Comparison of ENCODE assay signal across 2 cellular contexts in the genomic region with DNA sequence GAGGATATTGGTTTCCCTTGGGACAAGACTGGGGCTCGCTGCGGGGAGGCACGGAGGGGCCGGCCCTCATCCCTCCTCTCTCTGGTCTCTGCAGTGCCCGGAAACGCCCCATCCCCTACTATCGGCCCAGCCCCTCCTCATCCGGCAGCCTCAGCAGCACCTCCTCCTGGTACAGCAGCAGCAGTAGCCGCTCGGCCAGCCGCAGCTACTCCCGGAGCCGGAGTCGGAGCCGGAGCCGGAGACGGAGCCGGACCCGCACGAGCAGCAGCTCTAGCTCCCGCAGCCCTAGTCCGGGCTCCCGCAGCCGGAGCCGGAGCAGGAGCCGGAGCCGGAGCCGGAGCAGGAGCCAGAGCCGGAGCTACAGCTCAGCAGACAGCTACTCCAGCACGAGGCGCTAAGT.
TF ChIP-seq lines count a peak whose summit lies in the region.

No MANE protein-coding gene starts in this region.

TF ChIP-seq in GM23338, 12 proteins besides CTCF, POLR2A, EP300 and RAD21 (continued from another document):
- TF ChIP-seq, protein P1, sequence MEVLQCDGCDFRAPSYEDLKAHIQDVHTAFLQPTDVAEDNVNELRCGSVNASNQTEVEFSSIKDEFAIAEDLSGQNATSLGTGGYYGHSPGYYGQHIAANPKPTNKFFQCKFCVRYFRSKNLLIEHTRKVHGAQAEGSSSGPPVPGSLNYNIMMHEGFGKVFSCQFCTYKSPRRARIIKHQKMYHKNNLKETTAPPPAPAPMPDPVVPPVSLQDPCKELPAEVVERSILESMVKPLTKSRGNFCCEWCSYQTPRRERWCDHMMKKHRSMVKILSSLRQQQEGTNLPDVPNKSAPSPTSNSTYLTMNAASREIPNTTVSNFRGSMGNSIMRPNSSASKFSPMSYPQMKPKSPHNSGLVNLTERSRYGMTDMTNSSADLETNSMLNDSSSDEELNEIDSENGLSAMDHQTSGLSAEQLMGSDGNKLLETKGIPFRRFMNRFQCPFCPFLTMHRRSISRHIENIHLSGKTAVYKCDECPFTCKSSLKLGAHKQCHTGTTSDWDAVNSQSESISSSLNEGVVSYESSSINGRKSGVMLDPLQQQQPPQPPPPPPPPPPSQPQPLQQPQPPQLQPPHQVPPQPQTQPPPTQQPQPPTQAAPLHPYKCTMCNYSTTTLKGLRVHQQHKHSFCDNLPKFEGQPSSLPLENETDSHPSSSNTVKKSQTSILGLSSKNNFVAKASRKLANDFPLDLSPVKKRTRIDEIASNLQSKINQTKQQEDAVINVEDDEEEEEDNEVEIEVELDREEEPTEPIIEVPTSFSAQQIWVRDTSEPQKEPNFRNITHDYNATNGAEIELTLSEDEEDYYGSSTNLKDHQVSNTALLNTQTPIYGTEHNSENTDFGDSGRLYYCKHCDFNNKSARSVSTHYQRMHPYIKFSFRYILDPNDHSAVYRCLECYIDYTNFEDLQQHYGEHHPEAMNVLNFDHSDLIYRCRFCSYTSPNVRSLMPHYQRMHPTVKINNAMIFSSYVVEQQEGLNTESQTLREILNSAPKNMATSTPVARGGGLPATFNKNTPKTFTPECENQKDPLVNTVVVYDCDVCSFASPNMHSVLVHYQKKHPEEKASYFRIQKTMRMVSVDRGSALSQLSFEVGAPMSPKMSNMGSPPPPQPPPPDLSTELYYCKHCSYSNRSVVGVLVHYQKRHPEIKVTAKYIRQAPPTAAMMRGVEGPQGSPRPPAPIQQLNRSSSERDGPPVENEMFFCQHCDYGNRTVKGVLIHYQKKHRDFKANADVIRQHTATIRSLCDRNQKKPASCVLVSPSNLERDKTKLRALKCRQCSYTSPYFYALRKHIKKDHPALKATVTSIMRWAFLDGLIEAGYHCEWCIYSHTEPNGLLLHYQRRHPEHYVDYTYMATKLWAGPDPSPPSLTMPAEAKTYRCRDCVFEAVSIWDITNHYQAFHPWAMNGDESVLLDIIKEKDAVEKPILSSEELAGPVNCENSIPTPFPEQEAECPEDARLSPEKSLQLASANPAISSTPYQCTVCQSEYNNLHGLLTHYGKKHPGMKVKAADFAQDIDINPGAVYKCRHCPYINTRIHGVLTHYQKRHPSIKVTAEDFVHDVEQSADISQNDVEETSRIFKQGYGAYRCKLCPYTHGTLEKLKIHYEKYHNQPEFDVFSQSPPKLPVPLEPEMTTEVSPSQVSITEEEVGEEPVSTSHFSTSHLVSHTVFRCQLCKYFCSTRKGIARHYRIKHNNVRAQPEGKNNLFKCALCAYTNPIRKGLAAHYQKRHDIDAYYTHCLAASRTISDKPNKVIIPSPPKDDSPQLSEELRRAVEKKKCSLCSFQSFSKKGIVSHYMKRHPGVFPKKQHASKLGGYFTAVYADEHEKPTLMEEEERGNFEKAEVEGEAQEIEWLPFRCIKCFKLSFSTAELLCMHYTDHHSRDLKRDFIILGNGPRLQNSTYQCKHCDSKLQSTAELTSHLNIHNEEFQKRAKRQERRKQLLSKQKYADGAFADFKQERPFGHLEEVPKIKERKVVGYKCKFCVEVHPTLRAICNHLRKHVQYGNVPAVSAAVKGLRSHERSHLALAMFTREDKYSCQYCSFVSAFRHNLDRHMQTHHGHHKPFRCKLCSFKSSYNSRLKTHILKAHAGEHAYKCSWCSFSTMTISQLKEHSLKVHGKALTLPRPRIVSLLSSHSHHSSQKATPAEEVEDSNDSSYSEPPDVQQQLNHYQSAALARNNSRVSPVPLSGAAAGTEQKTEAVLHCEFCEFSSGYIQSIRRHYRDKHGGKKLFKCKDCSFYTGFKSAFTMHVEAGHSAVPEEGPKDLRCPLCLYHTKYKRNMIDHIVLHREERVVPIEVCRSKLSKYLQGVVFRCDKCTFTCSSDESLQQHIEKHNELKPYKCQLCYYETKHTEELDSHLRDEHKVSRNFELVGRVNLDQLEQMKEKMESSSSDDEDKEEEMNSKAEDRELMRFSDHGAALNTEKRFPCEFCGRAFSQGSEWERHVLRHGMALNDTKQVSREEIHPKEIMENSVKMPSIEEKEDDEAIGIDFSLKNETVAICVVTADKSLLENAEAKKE (CRISPR knock-in tag; IDR thresholded peaks at IDR 0.05) = no peak
- no peak for TF ChIP-seq ZNF331 (CRISPR knock-in tag; IDR thresholded peaks at IDR 0.05; ENCODE audit: low read depth)
- no peak for TF ChIP-seq NANOG (IDR thresholded peaks at IDR 0.05; ENCODE audit: borderline replicate concordance)

TF ChIP-seq in K562, 482 proteins besides CTCF, POLR2A, EP300 and RAD21 (continued from another document):
- peak; percentile 57; the same call in 1 of the 2 replicates for TF ChIP-seq ZBTB40 (IDR thresholded peaks at IDR 0.05)
- no peak for TF ChIP-seq ZBTB40 (CRISPR knock-in tag; IDR thresholded peaks at IDR 0.05)
- TF ChIP-seq, protein P2, sequence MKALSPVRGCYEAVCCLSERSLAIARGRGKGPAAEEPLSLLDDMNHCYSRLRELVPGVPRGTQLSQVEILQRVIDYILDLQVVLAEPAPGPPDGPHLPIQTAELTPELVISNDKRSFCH (CRISPR knock-in tag; IDR thresholded peaks at IDR 0.05) = no peak
- TF ChIP-seq, protein P2 (tag; IDR thresholded peaks at IDR 0.05) = no peak
- no peak for TF ChIP-seq PRPF4 (IDR thresholded peaks at IDR 0.05; ENCODE audit: insufficient read depth, low read depth, low read length, poor library complexity, severe bottlenecking)
- TF ChIP-seq ZNF764 (CRISPR knock-in tag; IDR thresholded peaks at IDR 0.05; ENCODE audit: low read depth) = peak; percentile 99
- TF ChIP-seq ARID1B (IDR thresholded peaks at IDR 0.05) = no peak
- TF ChIP-seq PKNOX1 (IDR thresholded peaks at IDR 0.05) = no peak
